11 cellular contexts compared by ENCODE assay signal in genomic region chr12:42696424-42697149, GRCh38.
A peak's percentile ranks its signal among the peaks of the same experiment; 100 is the strongest.
DNase-seq lines count a peak whose midpoint lies in the region; ATAC-seq and TF ChIP-seq lines count a peak whose summit lies in the region.
"Had no signal": no experiment of that assay in that cellular context is flagged by ENCODE, and none has a peak within 500 bp of the region (broad histone marks: within the 10 kb centered on the region; RNA-seq: fewer than 3 reads in every experiment).

No MANE protein-coding gene starts in this region.

- DNase-seq in MV-4-11 (lab: John Stamatoyannopoulos, UW) (peak; percentile 96), colonic mucosa (peak; percentile 63), mesendoderm (no peak), uterus (peak; percentile 94 to 95), NCI-H774 (lab: John Stamatoyannopoulos, UW) (no peak), NCI-H2029 treated with DMSO at 0.1 percent for 48 hours (lab: John Stamatoyannopoulos, UW) (no peak)
- DNase-seq: activated CD4-positive, alpha-beta T cell treated with anti-CD3 and anti-CD28 coated beads, Interleukin-2, amount 10 ng/mL, durations not matched to agents 7 days and 5 days; NCI-H1930 had no signal

- H3K9ac ChIP-seq in colonic mucosa (ENCODE audit: low read depth in 2 of 2, low read length in 2 of 2) (no peak overlapping the region), mesendoderm (ENCODE audit: low read length) (no peak overlapping the region)

- no peaks in the 10 kb centered on the region for H3K9me3 ChIP-seq in colonic mucosa
- no peaks in the 10 kb centered on the region for H3K9me3 ChIP-seq in uterus

- no peak overlapping the region for H2AK5ac ChIP-seq in mesendoderm (ENCODE audit: low read length)

- no peak overlapping the region for H3K27ac ChIP-seq in colonic mucosa
- H3K27ac ChIP-seq in mesendoderm (ENCODE audit: low read depth, low read length), result no peak overlapping the region
- H3K27ac ChIP-seq in uterus, result peak overlapping the region; percentile 63 to 73

- peak overlapping the region; percentile 21 for H3K4ac ChIP-seq in mesendoderm (ENCODE audit: low read depth, low read length)

- intact Hi-C loops in colonic mucosa (cut with DNase I), result no loop called here
- intact Hi-C loops in uterus (cut with DNase I; ENCODE audit: low total_unique reads), result no loop called here

- no peak for ATAC-seq in HG03139 (IDR thresholded peaks at IDR 0.05; ENCODE audit: unreplicated experiment)
- ATAC-seq: activated naive CD4-positive, alpha-beta T cell treated with anti-CD3 and anti-CD28 coated beads, Interleukin-2, amount 50 U/mL, for 72 hours; left lobe of liver had no signal

- no peaks in the 10 kb centered on the region for H3K36me3 ChIP-seq in colonic mucosa
- no peaks in the 10 kb centered on the region for H3K36me3 ChIP-seq in mesendoderm (ENCODE audit: control insufficient read depth, insufficient read depth, low read length)
- H3K36me3 ChIP-seq in uterus, result no peaks in the 10 kb centered on the region

- H3K4me1 ChIP-seq in colonic mucosa, result no peaks in the 10 kb centered on the region
- H3K4me1 ChIP-seq in mesendoderm (ENCODE audit: control insufficient read depth, low read depth, low read length), result peaks cover 6% of the 10 kb centered on the region
- H3K4me1 ChIP-seq in uterus, result peaks cover 0 to 14% of the 10 kb centered on the region in 2 donors

- H3K79me2 ChIP-seq in mesendoderm (ENCODE audit: control insufficient read depth, insufficient read depth, low read length), result no peaks in the 10 kb centered on the region

- no peak overlapping the region for H2BK120ac ChIP-seq in mesendoderm (ENCODE audit: low read depth, low read length)

- no peak overlapping the region for H3K56ac ChIP-seq in mesendoderm (ENCODE audit: low read length)

- H3K4me2 ChIP-seq in mesendoderm (ENCODE audit: low read length), result no peak overlapping the region

- no peak overlapping the region for H4K8ac ChIP-seq in mesendoderm (ENCODE audit: low read depth, low read length)

- H2BK15ac ChIP-seq in mesendoderm (replicated peaks; ENCODE audit: low read depth), result peak overlapping the region; percentile 86

- no peak overlapping the region for H4K5ac ChIP-seq in mesendoderm (ENCODE audit: low read length)

- H3K79me1 ChIP-seq in mesendoderm (ENCODE audit: low read length), result no peaks in the 10 kb centered on the region

- no peak overlapping the region for H3K23ac ChIP-seq in mesendoderm (ENCODE audit: low read length)

- WGBS in mesendoderm (ENCODE audit: extremely low coverage, insufficient coverage, low lambda C conversion rate), result no CpG with 5 or more reads among the region's 10 CpGs

- H3K27me3 ChIP-seq in colonic mucosa (no peaks in the 10 kb centered on the region), mesendoderm (ENCODE audit: insufficient read depth, low read length, poor library complexity) (no peaks in the 10 kb centered on the region), uterus (no peaks in the 10 kb centered on the region)

- no peak overlapping the region for H2BK5ac ChIP-seq in mesendoderm (ENCODE audit: low read length)

- TF ChIP-seq CTCF in colonic mucosa (IDR thresholded peaks at IDR 0.05), result no peak
- TF ChIP-seq CTCF in uterus (IDR thresholded peaks at IDR 0.05), result peak in 1 of 4 experiments; percentile 5

- no peak for TF ChIP-seq POLR2A in uterus (IDR thresholded peaks at IDR 0.05)

- peak overlapping the region; percentile 77 for H3K18ac ChIP-seq in mesendoderm (ENCODE audit: low read length)

- H3K4me3 ChIP-seq in colonic mucosa, result no peak overlapping the region
- no peak overlapping the region for H3K4me3 ChIP-seq in mesendoderm (ENCODE audit: low read length)
- no peak overlapping the region for H3K4me3 ChIP-seq in uterus

Comparison
In these comparisons a context has a peak if more than half of its experiments do, and no peak if none do; other contexts are left out.
1. DNase-seq: peak in MV-4-11 (single experiment), colonic mucosa (single experiment) and uterus (2 of 2); none in mesendoderm (single experiment), NCI-H774 (single experiment) and NCI-H2029 treated with DMSO at 0.1 percent for 48 hours (single experiment).
2. H3K27ac ChIP-seq: peak in uterus (2 of 2); none in colonic mucosa (single experiment) and mesendoderm (single experiment).